23 cellular contexts compared by ENCODE assay signal in the genomic region with DNA sequence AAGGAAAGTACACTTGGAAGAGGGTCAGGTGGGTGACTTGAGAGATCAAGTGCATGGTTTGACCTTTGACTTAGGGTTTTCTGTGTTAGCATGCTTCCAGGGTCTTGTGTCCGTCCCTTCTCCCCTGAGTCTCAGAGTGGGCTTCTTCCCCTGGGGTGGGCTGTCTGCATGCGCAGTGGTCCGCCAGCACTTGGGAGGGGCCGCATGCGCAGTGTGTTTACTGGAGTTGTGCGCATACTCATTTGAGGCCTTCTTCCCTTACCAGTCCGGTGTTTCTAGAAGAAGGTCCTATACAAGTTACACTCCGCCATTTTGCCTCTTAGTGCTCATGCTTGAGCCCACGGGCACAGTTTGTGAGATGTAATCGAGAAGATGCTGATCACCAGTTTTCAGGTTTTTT.
"Had no signal": no experiment of that assay in that cellular context is flagged by ENCODE, and none has a peak within 500 bp of the region (broad histone marks: within the 10 kb centered on the region; RNA-seq: fewer than 3 reads in every experiment).

No MANE protein-coding gene starts in this region.

- ATAC-seq: heart left ventricle; left lobe of liver; right lobe of liver; stimulated activated naive B cell treated with anti-CD40 and anti-IgM and Interleukin-4, amounts not matched to agents 10 μg/mL and 1 μg/mL and 100 μg/mL, for 72 hours; stimulated activated naive CD8-positive, alpha-beta T cell treated with anti-CD3 and anti-CD28 coated beads, Interleukin-15, amount 100 ng/mL, for 72 hours had no signal

- H3K27ac Mint-ChIP-seq: nephron progenitor cell, type B pancreatic cell had no signal

- H3K36me3 ChIP-seq: prostate gland, right lobe of liver, thoracic aorta had no signal

- H3K27me3 Mint-ChIP-seq: stimulated activated naive B cell treated with anti-CD40 and anti-IgM and Interleukin-4, amounts not matched to agents 10 μg/mL and 1 μg/mL and 100 μg/mL, for 72 hours; stimulated activated naive CD8-positive, alpha-beta T cell treated with anti-CD3 and anti-CD28 coated beads, Interleukin-15, amount 100 ng/mL, for 72 hours; type B pancreatic cell had no signal

- H3K9ac ChIP-seq: parathyroid adenoma had no signal

- H3K4me3 Mint-ChIP-seq: nephron progenitor cell; stimulated activated naive B cell treated with anti-CD40 and anti-IgM and Interleukin-4, amounts not matched to agents 10 μg/mL and 1 μg/mL and 100 μg/mL, for 72 hours; stimulated activated naive CD8-positive, alpha-beta T cell treated with anti-CD3 and anti-CD28 coated beads, Interleukin-15, amount 100 ng/mL, for 72 hours; type B pancreatic cell had no signal

- H3K27me3 ChIP-seq: dorsolateral prefrontal cortex, heart left ventricle, right lobe of liver, spleen had no signal

- H3K9me3 Mint-ChIP-seq: type B pancreatic cell had no signal

- DNase-seq: central memory CD4-positive, alpha-beta T cell; cortex of kidney; dorsolateral prefrontal cortex; effector CD8-positive, alpha-beta T cell; foreskin melanocyte; heart left ventricle; hippocampal formation; islet precursor cell; mammary epithelial cell; nephron progenitor cell; retina; right lobe of liver; spleen; stimulated activated CD4-positive, alpha-beta T cell treated with anti-CD3 and anti-CD28 coated beads, Interleukin-15, amount 100 ng/mL, for 24 hours; stimulated activated CD4-positive, alpha-beta T cell treated with anti-CD3 and anti-CD28 coated beads, Interleukin-1b, Interleukin-23, amount 100 ng/mL, for 48 hours; stimulated activated CD4-positive, alpha-beta T cell treated with anti-CD3 and anti-CD28 coated beads, Interleukin-4, amount 100 ng/mL, for 24 hours; stimulated activated naive B cell treated with anti-CD40 and anti-IgM and Interleukin-4, amounts not matched to agents 10 μg/mL and 1 μg/mL and 100 μg/mL, for 72 hours; stimulated activated naive CD8-positive, alpha-beta T cell treated with anti-CD3 and anti-CD28 coated beads, Interleukin-15, amount 100 ng/mL, for 72 hours had no signal

- H2AFZ ChIP-seq: parathyroid adenoma had no signal

- H3K4me1 Mint-ChIP-seq: nephron progenitor cell had no signal

- H3K4me3 ChIP-seq: dorsolateral prefrontal cortex, heart left ventricle, prostate gland, right lobe of liver, spleen, thoracic aorta had no signal

- H3K27ac ChIP-seq: dorsolateral prefrontal cortex, parathyroid adenoma, prostate gland, right lobe of liver, spleen, thoracic aorta had no signal

- H3K4me1 ChIP-seq: parathyroid adenoma, prostate gland had no signal

- H3K9me3 ChIP-seq: prostate gland, right lobe of liver, thoracic aorta had no signal
